In the genomic region with DNA sequence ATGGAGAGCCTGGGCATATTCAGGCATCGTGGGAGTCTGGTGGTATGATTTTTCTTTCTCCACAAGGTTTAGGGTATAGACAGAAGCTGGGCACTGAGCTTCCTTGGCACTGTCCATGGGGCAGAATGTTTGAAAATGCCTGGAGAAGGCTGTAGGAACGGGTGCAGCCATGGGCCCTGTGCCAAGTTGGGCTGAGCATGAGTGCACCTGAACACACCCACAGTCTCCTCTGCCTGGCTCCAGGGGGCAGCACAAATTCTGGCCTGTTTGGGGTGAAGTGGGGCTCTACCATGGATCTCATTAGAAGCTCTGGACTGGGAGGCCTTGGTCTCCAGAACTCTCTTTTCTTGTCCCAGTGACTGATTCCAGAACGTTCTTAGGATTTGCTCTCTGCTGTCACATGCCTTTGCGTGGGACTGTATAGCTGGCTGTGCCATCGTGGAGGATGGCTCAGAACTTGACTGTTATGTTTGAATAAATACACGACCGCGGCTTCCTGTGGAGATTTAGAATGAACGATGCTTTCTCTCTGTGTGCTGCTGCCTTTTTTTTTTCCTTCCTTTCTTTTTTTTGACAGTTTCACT, we compare ENCODE assay signal across 9 cellular contexts.
DNase-seq lines count a peak whose midpoint lies in the region; ATAC-seq and TF ChIP-seq lines count a peak whose summit lies in the region.
"Had no signal": no experiment of that assay in that cellular context is flagged by ENCODE, and none has a peak within 500 bp of the region (broad histone marks: within the 10 kb centered on the region; RNA-seq: fewer than 3 reads in every experiment).

No MANE protein-coding gene starts in this region.

- H3K9me3 ChIP-seq in right lobe of liver = no peaks in the 10 kb centered on the region

- peaks cover 5% of the 10 kb centered on the region for H3K4me1 Mint-ChIP-seq in activated CD8-positive, alpha-beta T cell treated with anti-CD3 and anti-CD28 coated beads for 36 hours (ENCODE audit: low read depth)

- POLR2A ChIA-PET in AG04449 (lab: Yijun Ruan, JAX) = interaction anchor here (0.7 kb wide), 1 partner anchor 10 kb away, joined by 3 read pairs; no protein-coding TSS in a partner anchor
- POLR2A ChIA-PET in activated CD8-positive, alpha-beta T cell treated with anti-CD3 and anti-CD28 coated beads for 36 hours (lab: Charles Lee) = no interaction called here

- 80% methylated on average over 7 of the region's 9 CpGs for WGBS in right lobe of liver (ENCODE audit: insufficient coverage, low coverage, low lambda C conversion rate, missing lambda C conversion rate)

- CTCF ChIA-PET in AG04449 (lab: Yijun Ruan, JAX) = interaction anchor here (0.7 to 2.9 kb wide), 5 partner anchors 25 to 407 kb away, joined by 3 to 9 read pairs (median 3); no protein-coding TSS in a partner anchor
- CTCF ChIA-PET in activated CD8-positive, alpha-beta T cell treated with anti-CD3 and anti-CD28 coated beads for 36 hours (lab: Charles Lee) = interaction anchor here (0.6 to 1.0 kb wide), 2 partner anchors 329 to 406 kb away, joined by 3 read pairs; no protein-coding TSS in a partner anchor

- H3K27ac ChIP-seq in right lobe of liver = peak overlapping the region in 1 of 3 donors; percentile 31

- DNase-seq in AG04449 (ENCODE audit: low read depth, low spot score) = no peak
- peak; percentile 68 for DNase-seq in H7
- DNase-seq in activated CD8-positive, alpha-beta T cell treated with anti-CD3 and anti-CD28 coated beads for 36 hours = peak; percentile 10
- peak; percentile 64 to 79 (median 71) for DNase-seq in right lobe of liver
- no peak for DNase-seq in OCI-M2 (lab: John Stamatoyannopoulos, UW; ENCODE audit: unreplicated experiment)
- no peak for DNase-seq in NCI-H2107 treated with DMSO at 0.1 percent for 48 hours (lab: John Stamatoyannopoulos, UW; ENCODE audit: unreplicated experiment)
- no peak for DNase-seq in NOMO-1 (lab: John Stamatoyannopoulos, UW; ENCODE audit: unreplicated experiment in 2 of 2)

- TF ChIP-seq POLR2A in right lobe of liver (IDR thresholded peaks at IDR 0.05) = no peak

- H3K27ac Mint-ChIP-seq in activated CD8-positive, alpha-beta T cell treated with anti-CD3 and anti-CD28 coated beads for 36 hours = no peak overlapping the region

- H3K4me3 Mint-ChIP-seq in activated CD8-positive, alpha-beta T cell treated with anti-CD3 and anti-CD28 coated beads for 36 hours = no peak overlapping the region

- no peaks in the 10 kb centered on the region for H3K9me3 Mint-ChIP-seq in activated CD8-positive, alpha-beta T cell treated with anti-CD3 and anti-CD28 coated beads for 36 hours

- TF ChIP-seq CTCF in AG04449 (IDR thresholded peaks at IDR 0.05; ENCODE audit: insufficient read depth, low read length, missing control alignments) (peak; percentile 26), right lobe of liver (IDR thresholded peaks at IDR 0.05) (peak in 2 of 4 donors; percentile 22)
- no peak for TF ChIP-seq CTCF in activated CD8-positive, alpha-beta T cell treated with anti-CD3 and anti-CD28 coated beads for 36 hours (IDR thresholded peaks at IDR 0.05)

- H3K4me1 ChIP-seq in right lobe of liver = peaks cover 0 to 14% (median 0%) of the 10 kb centered on the region in 4 donors

- intact Hi-C loops in activated CD8-positive, alpha-beta T cell treated with anti-CD3 and anti-CD28 coated beads for 36 hours (cut with micrococcal nuclease) = no loop called here
- intact Hi-C loops in right lobe of liver (cut with DNase I) = no loop called here

- no peaks in the 10 kb centered on the region for H3K27me3 Mint-ChIP-seq in activated CD8-positive, alpha-beta T cell treated with anti-CD3 and anti-CD28 coated beads for 36 hours

- H3K27me3 ChIP-seq in H7 (ENCODE audit: control insufficient read depth, insufficient read depth, low read length) (no peaks in the 10 kb centered on the region), right lobe of liver (no peaks in the 10 kb centered on the region)

- H3K36me3 ChIP-seq in H7 (replicated peaks; ENCODE audit: control insufficient read depth, insufficient read depth, low read length) = no peaks in the 10 kb centered on the region; the same call in 1 of the 2 replicates
- peaks cover 2 to 38% (median 21%) of the 10 kb centered on the region in 4 donors for H3K36me3 ChIP-seq in right lobe of liver

- no peak overlapping the region for H3K4me3 ChIP-seq in AG04449 (ENCODE audit: low read depth, low read length)
- no peak overlapping the region for H3K4me3 ChIP-seq in H7 (ENCODE audit: insufficient read depth, low read depth, low read length)
- no peak overlapping the region for H3K4me3 ChIP-seq in right lobe of liver
- H3K4me3 ChIP-seq: lung had no signal

- H3K36me3 Mint-ChIP-seq in activated CD8-positive, alpha-beta T cell treated with anti-CD3 and anti-CD28 coated beads for 36 hours (ENCODE audit: low read depth) = peaks cover 2% of the 10 kb centered on the region

- no peak for ATAC-seq in activated CD8-positive, alpha-beta T cell treated with anti-CD3 and anti-CD28 coated beads for 36 hours
- ATAC-seq in right lobe of liver (peak; percentile 1 to 44 (median 25)), GM18511 (IDR thresholded peaks at IDR 0.05; ENCODE audit: unreplicated experiment) (no peak)

Comparison
In these comparisons a context has a peak if more than half of its experiments do, and no peak if none do; other contexts are left out.
1. DNase-seq: peak in H7 (single experiment), activated CD8-positive, alpha-beta T cell treated with anti-CD3 and anti-CD28 coated beads for 36 hours (single experiment) and right lobe of liver (3 of 3); none in AG04449 (single experiment), OCI-M2 (single experiment), NCI-H2107 treated with DMSO at 0.1 percent for 48 hours (single experiment) and NOMO-1 (0 of 2).
2. ATAC-seq: peak in right lobe of liver (4 of 4); none in activated CD8-positive, alpha-beta T cell treated with anti-CD3 and anti-CD28 coated beads for 36 hours (single experiment) and GM18511 (single experiment).